Comparison of ENCODE assay signal across 8 cellular contexts in the genomic region with DNA sequence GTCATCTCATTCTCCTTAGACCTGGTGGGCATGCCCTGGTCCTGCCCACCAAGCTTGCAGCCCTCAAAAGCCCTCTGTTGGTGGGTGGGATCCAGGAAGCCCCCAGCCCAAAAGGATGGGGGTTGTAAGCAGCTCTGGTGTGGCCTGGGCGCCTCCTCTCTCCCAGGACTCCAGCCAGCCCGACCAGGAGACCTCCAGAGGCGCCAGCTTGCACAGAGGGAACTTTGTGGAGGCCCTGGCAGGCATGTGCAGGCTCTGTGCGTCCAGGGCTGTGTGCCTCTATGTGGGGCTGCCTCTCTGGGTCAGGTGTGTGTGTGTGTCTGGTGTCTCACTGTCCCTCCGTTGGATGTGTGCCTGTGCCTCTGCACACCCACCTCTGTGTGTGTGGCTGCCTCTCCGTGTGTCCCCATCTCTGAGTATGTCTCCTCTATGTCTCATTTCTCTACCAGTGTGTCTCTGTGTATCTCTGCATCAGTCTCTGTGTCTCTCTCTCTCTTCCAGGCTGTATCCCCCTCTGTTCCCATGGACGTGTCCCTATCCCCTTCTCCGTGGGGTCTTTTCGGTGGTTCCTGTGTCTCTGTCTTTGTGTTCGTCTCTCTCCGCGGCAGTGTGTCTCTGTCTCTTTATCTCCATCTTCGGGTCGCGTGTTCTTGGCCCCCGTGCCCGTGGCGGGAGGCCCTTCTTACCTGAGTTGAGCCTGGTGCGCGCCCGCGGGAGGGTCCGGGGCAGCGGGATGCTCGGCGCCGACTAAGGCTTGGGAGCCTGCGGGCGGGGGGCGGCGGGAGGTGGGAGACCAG. TPM values are rescaled to one million over a fixed set of nuclear protein-coding genes. Genes with fewer than 3 reads are reported as not detected.
A peak's percentile ranks its signal among the peaks of the same experiment; 100 is the strongest.
DNase-seq lines count a peak whose midpoint lies in the region; ATAC-seq, FAIRE-seq and TF ChIP-seq lines count a peak whose summit lies in the region.

No MANE protein-coding gene starts in this region.

- CTCF ChIA-PET in HepG2 (lab: Yijun Ruan, JAX; ENCODE audit: low intra/inter-chr PET ratio, low total read pairs) = no interaction called here

- H3K79me2 ChIP-seq in HepG2 (ENCODE audit: insufficient read depth, low read length) = no peaks in the 10 kb centered on the region

- peak overlapping the region; percentile 44 for H3K4me2 ChIP-seq in HepG2 (ENCODE audit: low read depth, low read length)

- H3K4me3 ChIP-seq in heart right ventricle (peak overlapping the region in 9 of 10 donors; percentile 43 to 55 (median 48)), adipocyte (ENCODE audit: low read length) (peak overlapping the region; percentile 67), HepG2 (replicated peaks in 1 of 3; ENCODE audit: insufficient read depth in 1 of 3, low read depth in 2 of 3, low read length in 3 of 3) (peak overlapping the region; percentile 27 to 45 (median 43); a peak in 4 of 6 replicates), thoracic aorta (peak overlapping the region; percentile 80)

- H3K27ac ChIP-seq in heart right ventricle (no peak overlapping the region), HepG2 (ENCODE audit: extremely low read length, insufficient read depth, low read length) (no peak overlapping the region), thoracic aorta (no peak overlapping the region)

- ATAC-seq in heart right ventricle = peak in 1 of 8 donors; percentile 1
- ATAC-seq in HepG2 = peak; percentile 30
- ATAC-seq in thoracic aorta (ENCODE audit: insufficient number of reproducible peaks, low FRiP score, low read depth) = no peak

- H4K20me1 ChIP-seq in HepG2 (ENCODE audit: insufficient read depth, low read length) = no peaks in the 10 kb centered on the region

- H3K36me3 ChIP-seq in heart right ventricle = no peaks in the 10 kb centered on the region
- no peaks in the 10 kb centered on the region for H3K36me3 ChIP-seq in adipocyte (ENCODE audit: control insufficient read depth, insufficient read depth, low read length, severe bottlenecking)
- H3K36me3 ChIP-seq in HepG2 (replicated peaks in 1 of 2; ENCODE audit: control insufficient read depth in 1 of 2, insufficient read depth in 2 of 2, low read length in 2 of 2) = no peaks in the 10 kb centered on the region
- no peaks in the 10 kb centered on the region for H3K36me3 ChIP-seq in thoracic aorta

- no peak for DNase-seq in heart right ventricle
- no peak for DNase-seq in cardiac septum (ENCODE audit: low spot score)
- no peak for DNase-seq in adipocyte (ENCODE audit: low read depth)
- no peak for DNase-seq in HepG2 (ENCODE audit: low spot score)
- no peak for DNase-seq in thoracic aorta (ENCODE audit: low spot score)
- no peak for DNase-seq in NCI-H524 treated with DMSO at 0.1 percent for 48 hours (lab: John Stamatoyannopoulos, UW)
- DNase-seq in foreskin melanocyte = no peak
- DNase-seq in NOMO-1 treated with DMSO at 0.1 percent for 48 hours (lab: John Stamatoyannopoulos, UW; ENCODE audit: unreplicated experiment) = no peak

- H2AFZ ChIP-seq in HepG2 (ENCODE audit: low read length) = no peak overlapping the region

- peak overlapping the region; percentile 67 for H3K9ac ChIP-seq in adipocyte (ENCODE audit: low read length)
- no peak overlapping the region for H3K9ac ChIP-seq in HepG2 (ENCODE audit: insufficient read depth, low read depth, low read length)

- no peak for FAIRE-seq in HepG2 (lab: Jason Lieb, UNC)

- in situ Hi-C loops in HepG2 (cut with HindIII; ENCODE audit: extremely low pct_ligation_motif_present, low pct_unique_long_range_greater_than_20kb) = no loop called here

- intact Hi-C loops in heart right ventricle (cut with DNase I) (loop anchor here in 1 of 10 donors (2.0 kb wide), 1 partner anchor 63 kb away; the partner anchor contains the start of genes DNAI1 and FAM219A), cardiac septum (cut with DNase I) (no loop called here), HepG2 (cut with micrococcal nuclease; ENCODE audit: unreplicated experiment) (no loop called here)

- TF ChIP-seq CTCF in heart right ventricle (IDR thresholded peaks at IDR 0.05) (no peak), HepG2 (CRISPR knock-in tag; IDR thresholded peaks at IDR 0.05) (no peak), thoracic aorta (IDR thresholded peaks at IDR 0.05) (no peak)

- 16% methylated on average over 31 of the region's 31 CpGs for WGBS in heart right ventricle, 2 donors
- WGBS in HepG2 (ENCODE audit: low lambda C conversion rate) = 34% methylated on average over 17 of the region's 31 CpGs

- BruUV-seq in HepG2 (replicated peaks; lab: Mats Ljungman, UMichigan) = no TSS peak

- H3K9me3 ChIP-seq in heart right ventricle (no peaks in the 10 kb centered on the region), adipocyte (ENCODE audit: control insufficient read depth, low read length) (no peaks in the 10 kb centered on the region), HepG2 (ENCODE audit: low read length) (no peaks in the 10 kb centered on the region), thoracic aorta (no peaks in the 10 kb centered on the region)

- peaks cover 0 to 25% (median 0%) of the 10 kb centered on the region in 7 donors for H3K27me3 ChIP-seq in heart right ventricle
- H3K27me3 ChIP-seq in adipocyte (replicated peaks; ENCODE audit: control insufficient read depth, insufficient read depth, low read length) = peaks cover 48% of the 10 kb centered on the region
- peaks cover 11 to 40% of the 10 kb centered on the region in 2 experiments; a peak in 3 of 5 replicates for H3K27me3 ChIP-seq in HepG2 (ENCODE audit: control insufficient read depth in 1 of 2, insufficient read depth in 2 of 2, low read length in 2 of 2)
- H3K27me3 ChIP-seq in thoracic aorta (replicated peaks; ENCODE audit: insufficient read depth) = no peaks in the 10 kb centered on the region

- no peak for TF ChIP-seq RAD21 in HepG2 (CRISPR knock-in tag; IDR thresholded peaks at IDR 0.05)

- no peak for TF ChIP-seq POLR2A in HepG2 (IDR thresholded peaks at IDR 0.05; ENCODE audit: insufficient read depth in 1 of 2, low read depth in 2 of 2, low read length in 2 of 2)

- no peak for TF ChIP-seq EP300 in HepG2 (IDR thresholded peaks at IDR 0.05; ENCODE audit: low read depth in 2 of 2, low read length in 2 of 2)
- TF ChIP-seq EP300 in HepG2 (CRISPR knock-in tag; IDR thresholded peaks at IDR 0.05; ENCODE audit: borderline replicate concordance) = no peak

- POLR2A ChIA-PET in HepG2 (lab: Yijun Ruan, JAX) = interaction anchor here (1.1 kb wide), 1 partner anchor 9 kb away, joined by 3 read pairs; no protein-coding TSS in a partner anchor

- peaks cover 0 to 10% (median 8%) of the 10 kb centered on the region in 9 donors for H3K4me1 ChIP-seq in heart right ventricle
- H3K4me1 ChIP-seq in adipocyte (ENCODE audit: control insufficient read depth, insufficient read depth, low read length) = peaks cover 5% of the 10 kb centered on the region
- peaks cover 14% of the 10 kb centered on the region for H3K4me1 ChIP-seq in HepG2 (ENCODE audit: insufficient read depth, low read length)
- peaks cover 0 to 14% of the 10 kb centered on the region in 2 donors for H3K4me1 ChIP-seq in thoracic aorta (ENCODE audit: control insufficient read depth in 1 of 2, low read depth in 2 of 2)

TF ChIP-seq in HepG2, 621 proteins besides CTCF, POLR2A, EP300 and RAD21 (continues in another document):
- no peak for TF ChIP-seq ZNF350 (CRISPR knock-in tag; IDR thresholded peaks at IDR 0.05; ENCODE audit: borderline replicate concordance, low read depth)
- no peak for TF ChIP-seq IRF9 (CRISPR knock-in tag; IDR thresholded peaks at IDR 0.05; ENCODE audit: borderline replicate concordance)
- TF ChIP-seq MBD4 (IDR thresholded peaks at IDR 0.05; ENCODE audit: borderline replicate concordance, low read length) = no peak

RNA-seq across cellular contexts. Expression of gene ENHO, which starts 0.5 kb away (rescaled TPM):
- total RNA-seq in heart right ventricle (under 1 TPM in 6 of 10 donors, not detected in 4; 0.32 to 0.64 (median 0.42) TPM), cardiac septum (1.3 TPM), HepG2 (2016; rRNA removed; fragmentation: Illumina TruSeq; extraction: Trizol) (0.51 and 0.60 TPM in 2 replicates), thoracic aorta (not detected)
- polyA plus RNA-seq in heart right ventricle (1 to 10 TPM in 1 of 2 donors, under 1 TPM in 1; 0.46 to 1.2 TPM), HepG2 (2011; rRNA removed) (0.08 TPM in 1 of 2 replicates, not detected in the other)
- total RNA-seq in HepG2 (2016; cell fraction: cytosol; rRNA removed; fragmentation: Illumina TruSeq; extraction: Trizol; ENCODE audit: low read depth) = 3.5 and 4.0 TPM in 2 replicates
- 0.64 and 0.91 TPM in 2 replicates for total RNA-seq in HepG2 (2016; cell fraction: insoluble cytoplasmic fraction; rRNA removed; fragmentation: Illumina TruSeq; extraction: Trizol)
- total RNA-seq in HepG2 (2016; cell fraction: membrane; rRNA removed; fragmentation: Illumina TruSeq; extraction: Trizol) = 2.4 and 2.5 TPM in 2 replicates
- total RNA-seq in HepG2 (2016; cell fraction: nucleus; rRNA removed; fragmentation: Illumina TruSeq; extraction: Trizol) = 0.47 TPM in 1 of 2 replicates, not detected in the other
- polyA plus RNA-seq in HepG2 (2011; cell fraction: cytosol; rRNA removed) = 0.07 TPM in 1 of 2 replicates, not detected in the other
- not detected in 2 replicates for polyA plus RNA-seq in HepG2 (2011; cell fraction: nucleus; rRNA removed)
- polyA plus RNA-seq in HepG2 (2012) = not detected in 2 replicates
- polyA plus RNA-seq in HepG2 (2016; cell fraction: cytosol; fragmentation: Illumina TruSeq; extraction: Trizol; ENCODE audit: low read depth) = 5.9 and 6.4 TPM in 2 replicates
- 0.51 and 0.62 TPM in 2 replicates for polyA plus RNA-seq in HepG2 (2016; cell fraction: insoluble cytoplasmic fraction; fragmentation: Illumina TruSeq; extraction: Trizol; ENCODE audit: low read depth)
- polyA plus RNA-seq in HepG2 (2016; cell fraction: membrane; fragmentation: Illumina TruSeq; extraction: Trizol; ENCODE audit: low read depth) = 3.4 and 3.8 TPM in 2 replicates
- polyA plus RNA-seq in HepG2 (2016; cell fraction: nucleus; fragmentation: Illumina TruSeq; extraction: Trizol; ENCODE audit: insufficient read depth, low read depth) = 0.77 TPM in 1 of 2 replicates, not detected in the other
- polyA minus RNA-seq in HepG2 (2011; rRNA and poly(A)+ RNA removed; ENCODE audit: low replicate concordance) = not detected in 2 replicates
- not detected in 2 replicates for polyA minus RNA-seq in HepG2 (2011; cell fraction: cytosol; rRNA and poly(A)+ RNA removed)
- polyA minus RNA-seq in HepG2 (2011; cell fraction: nucleus; rRNA and poly(A)+ RNA removed) = not detected in 2 replicates
